In genomic region chr4:47410271-47410670, GRCh38 we compare ENCODE assay signal across 27 cellular contexts.
"Had no signal": no experiment of that assay in that cellular context is flagged by ENCODE, and none has a peak within 500 bp of the region (broad histone marks: within the 10 kb centered on the region; RNA-seq: fewer than 3 reads in every experiment).

No MANE protein-coding gene starts in this region.

- H3K4me1 Mint-ChIP-seq: activated CD4-positive, alpha-beta T cell treated with anti-CD3 and anti-CD28 coated beads, Interleukin-2, amount 10 ng/mL, durations not matched to agents 24 days and 14 days; activated CD8-positive, alpha-beta memory T cell treated with anti-CD3 and anti-CD28 coated beads, Interleukin-2, amount 10 ng/mL, durations not matched to agents 7 days and 5 days; activated naive CD4-positive, alpha-beta T cell treated with anti-CD3 and anti-CD28 coated beads, Interleukin-2, amount 50 U/mL, for 24 hours; mesothelial cell of epicardium had no signal

- H3K4me2 ChIP-seq: smooth muscle cell had no signal

- H3K27ac Mint-ChIP-seq: activated CD4-positive, alpha-beta T cell treated with anti-CD3 and anti-CD28 coated beads, Interleukin-2, amount 10 ng/mL, durations not matched to agents 24 days and 14 days; activated CD8-positive, alpha-beta memory T cell treated with anti-CD3 and anti-CD28 coated beads, Interleukin-2, amount 10 ng/mL, durations not matched to agents 7 days and 5 days; activated CD8-positive, alpha-beta T cell treated with anti-CD3 and anti-CD28 coated beads for 36 hours; activated naive CD4-positive, alpha-beta T cell treated with anti-CD3 and anti-CD28 coated beads, Interleukin-2, amount 50 U/mL, for 24 hours; activated T-helper 1 cell treated with anti-CD3 and anti-CD28 coated beads, Interleukin-12 subunit alpha, Interleukin-12 subunit beta, Interleukin-2, Interleukin-4 antibody, amounts not matched to agents 30 ng/mL and 10 ng/mL and 1 ng/mL, durations not matched to agents 14 hours and 24 hours and 36 hours; mesothelial cell of epicardium; stimulated activated naive B cell treated with anti-CD40 and anti-IgM and Interleukin-4, amounts not matched to agents 10 μg/mL and 1 μg/mL and 100 μg/mL, for 72 hours; type B pancreatic cell had no signal

- H3K4me1 ChIP-seq: esophagus muscularis mucosa, gastrocnemius medialis, sigmoid colon had no signal

- DNase-seq: activated CD4-positive, alpha-beta T cell treated with anti-CD3 and anti-CD28 coated beads, Interleukin-2, amount 10 ng/mL, durations not matched to agents 24 days and 14 days; activated CD8-positive, alpha-beta memory T cell treated with anti-CD3 and anti-CD28 coated beads, Interleukin-2, amount 10 ng/mL, durations not matched to agents 7 days and 5 days; activated CD8-positive, alpha-beta T cell treated with anti-CD3 and anti-CD28 coated beads for 36 hours; activated gamma-delta T cell treated with Interleukin-2 at 50 U/mL for 16 hours; activated T-cell treated with anti-CD3 and anti-CD28 coated beads for 4 hours; anterior cingulate cortex; gastrocnemius medialis; hippocampal formation; left ventricle myocardium superior; mammary epithelial cell; nucleus accumbens; posterior cingulate gyrus; sigmoid colon; stimulated activated CD4-positive, alpha-beta T cell treated with anti-CD3 and anti-CD28 coated beads, Interleukin-2, amount 100 ng/mL, for 48 hours; stimulated activated CD8-positive, alpha-beta memory T cell treated with anti-CD3 and anti-CD28 coated beads, Interleukin-4, amount 100 ng/mL, for 48 hours; stimulated activated naive B cell treated with anti-CD40 and anti-IgM and Interleukin-4, amounts not matched to agents 10 μg/mL and 1 μg/mL and 100 μg/mL, for 72 hours had no signal

- H3K4me3 Mint-ChIP-seq: activated CD4-positive, alpha-beta T cell treated with anti-CD3 and anti-CD28 coated beads, Interleukin-2, amount 10 ng/mL, durations not matched to agents 24 days and 14 days; activated CD8-positive, alpha-beta memory T cell treated with anti-CD3 and anti-CD28 coated beads, Interleukin-2, amount 10 ng/mL, durations not matched to agents 7 days and 5 days; activated CD8-positive, alpha-beta T cell treated with anti-CD3 and anti-CD28 coated beads for 36 hours; activated naive CD4-positive, alpha-beta T cell treated with anti-CD3 and anti-CD28 coated beads, Interleukin-2, amount 50 U/mL, for 24 hours; activated T-helper 1 cell treated with anti-CD3 and anti-CD28 coated beads, Interleukin-12 subunit alpha, Interleukin-12 subunit beta, Interleukin-2, Interleukin-4 antibody, amounts not matched to agents 30 ng/mL and 10 ng/mL and 1 ng/mL, durations not matched to agents 14 hours and 24 hours and 36 hours; mesothelial cell of epicardium; nephron; stimulated activated naive B cell treated with anti-CD40 and anti-IgM and Interleukin-4, amounts not matched to agents 10 μg/mL and 1 μg/mL and 100 μg/mL, for 72 hours; type B pancreatic cell had no signal

- H3K36me3 Mint-ChIP-seq: activated CD8-positive, alpha-beta memory T cell treated with anti-CD3 and anti-CD28 coated beads, Interleukin-2, amount 10 ng/mL, durations not matched to agents 7 days and 5 days; activated naive CD4-positive, alpha-beta T cell treated with anti-CD3 and anti-CD28 coated beads, Interleukin-2, amount 50 U/mL, for 24 hours; mesothelial cell of epicardium; stimulated activated naive B cell treated with anti-CD40 and anti-IgM and Interleukin-4, amounts not matched to agents 10 μg/mL and 1 μg/mL and 100 μg/mL, for 72 hours; type B pancreatic cell had no signal

- H3K9me3 ChIP-seq: esophagus muscularis mucosa, gastrocnemius medialis, sigmoid colon, thoracic aorta had no signal

- ATAC-seq: activated CD4-positive, CD25-positive, alpha-beta regulatory T cell treated with anti-CD3 and anti-CD28 coated beads, Interleukin-2, amount 50 U/mL, for 24 hours; activated CD8-positive, alpha-beta memory T cell treated with anti-CD3 and anti-CD28 coated beads, Interleukin-2, amount 10 ng/mL, durations not matched to agents 7 days and 5 days; activated CD8-positive, alpha-beta T cell treated with anti-CD3 and anti-CD28 coated beads for 36 hours; gastrocnemius medialis; left ventricle myocardium superior; stimulated activated naive B cell treated with anti-CD40 and anti-IgM and Interleukin-4, amounts not matched to agents 10 μg/mL and 1 μg/mL and 100 μg/mL, for 72 hours had no signal

- H3K27ac ChIP-seq: coronary artery, esophagus muscularis mucosa, gastrocnemius medialis, sigmoid colon, thoracic aorta, VCaP had no signal

- H3K27me3 ChIP-seq: gastrocnemius medialis, sigmoid colon had no signal

- H3K9me3 Mint-ChIP-seq: activated CD4-positive, alpha-beta T cell treated with anti-CD3 and anti-CD28 coated beads, Interleukin-2, amount 10 ng/mL, durations not matched to agents 24 days and 14 days; activated CD8-positive, alpha-beta T cell treated with anti-CD3 and anti-CD28 coated beads for 36 hours; activated naive CD4-positive, alpha-beta T cell treated with anti-CD3 and anti-CD28 coated beads, Interleukin-2, amount 50 U/mL, for 24 hours; activated T-helper 1 cell treated with anti-CD3 and anti-CD28 coated beads, Interleukin-12 subunit alpha, Interleukin-12 subunit beta, Interleukin-2, Interleukin-4 antibody, amounts not matched to agents 30 ng/mL and 10 ng/mL and 1 ng/mL, durations not matched to agents 14 hours and 24 hours and 36 hours; mesothelial cell of epicardium; nephron; type B pancreatic cell had no signal

- H3K27me3 Mint-ChIP-seq: type B pancreatic cell had no signal
